1 cellular context compared by ENCODE assay signal in the genomic region with DNA sequence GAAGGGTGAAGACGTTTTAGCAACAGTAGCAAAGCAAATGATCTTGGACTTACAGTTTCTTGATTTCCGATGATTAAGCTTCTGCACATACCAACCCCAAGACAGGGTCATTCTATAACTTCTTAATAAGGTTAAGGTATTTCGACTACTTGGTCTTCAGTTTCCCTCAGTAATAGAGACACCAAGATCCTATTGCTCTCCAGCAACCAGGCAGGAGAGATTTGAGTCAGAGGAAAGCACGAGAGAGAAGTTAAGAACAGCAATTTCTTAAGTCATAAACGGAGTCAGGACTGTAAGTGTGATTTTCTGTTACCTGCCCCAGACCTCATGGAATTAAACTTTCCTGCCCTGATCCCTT.
TF ChIP-seq lines count a peak whose summit lies in the region.

No MANE protein-coding gene starts in this region.

TF ChIP-seq in A549, 52 proteins besides CTCF, POLR2A, EP300 and RAD21 (continued from another document):
- TF ChIP-seq, protein P1, sequence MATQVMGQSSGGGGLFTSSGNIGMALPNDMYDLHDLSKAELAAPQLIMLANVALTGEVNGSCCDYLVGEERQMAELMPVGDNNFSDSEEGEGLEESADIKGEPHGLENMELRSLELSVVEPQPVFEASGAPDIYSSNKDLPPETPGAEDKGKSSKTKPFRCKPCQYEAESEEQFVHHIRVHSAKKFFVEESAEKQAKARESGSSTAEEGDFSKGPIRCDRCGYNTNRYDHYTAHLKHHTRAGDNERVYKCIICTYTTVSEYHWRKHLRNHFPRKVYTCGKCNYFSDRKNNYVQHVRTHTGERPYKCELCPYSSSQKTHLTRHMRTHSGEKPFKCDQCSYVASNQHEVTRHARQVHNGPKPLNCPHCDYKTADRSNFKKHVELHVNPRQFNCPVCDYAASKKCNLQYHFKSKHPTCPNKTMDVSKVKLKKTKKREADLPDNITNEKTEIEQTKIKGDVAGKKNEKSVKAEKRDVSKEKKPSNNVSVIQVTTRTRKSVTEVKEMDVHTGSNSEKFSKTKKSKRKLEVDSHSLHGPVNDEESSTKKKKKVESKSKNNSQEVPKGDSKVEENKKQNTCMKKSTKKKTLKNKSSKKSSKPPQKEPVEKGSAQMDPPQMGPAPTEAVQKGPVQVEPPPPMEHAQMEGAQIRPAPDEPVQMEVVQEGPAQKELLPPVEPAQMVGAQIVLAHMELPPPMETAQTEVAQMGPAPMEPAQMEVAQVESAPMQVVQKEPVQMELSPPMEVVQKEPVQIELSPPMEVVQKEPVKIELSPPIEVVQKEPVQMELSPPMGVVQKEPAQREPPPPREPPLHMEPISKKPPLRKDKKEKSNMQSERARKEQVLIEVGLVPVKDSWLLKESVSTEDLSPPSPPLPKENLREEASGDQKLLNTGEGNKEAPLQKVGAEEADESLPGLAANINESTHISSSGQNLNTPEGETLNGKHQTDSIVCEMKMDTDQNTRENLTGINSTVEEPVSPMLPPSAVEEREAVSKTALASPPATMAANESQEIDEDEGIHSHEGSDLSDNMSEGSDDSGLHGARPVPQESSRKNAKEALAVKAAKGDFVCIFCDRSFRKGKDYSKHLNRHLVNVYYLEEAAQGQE (IDR thresholded peaks at IDR 0.05): no peak
